Comparison of ENCODE assay signal across 36 cellular contexts in the genomic region with DNA sequence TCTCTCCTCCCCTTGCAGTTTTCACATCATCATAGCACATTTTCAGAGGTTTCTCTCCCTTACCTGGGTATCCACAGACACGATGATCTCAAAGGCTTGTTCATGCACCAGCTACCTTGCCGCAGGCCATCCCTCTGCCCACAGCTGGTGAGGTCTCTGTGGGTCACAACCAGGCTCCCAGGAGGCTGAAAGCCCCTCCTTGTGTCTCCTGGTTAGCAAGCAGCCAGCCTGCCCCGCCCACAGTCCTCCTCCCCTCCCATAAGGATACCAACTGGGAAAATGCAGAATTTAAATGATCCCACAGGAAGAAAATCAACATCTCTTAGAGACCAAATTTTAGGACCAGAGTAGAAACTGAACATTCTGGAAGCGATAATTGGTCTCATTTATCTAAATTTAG.
"Had no signal": no experiment of that assay in that cellular context is flagged by ENCODE, and none has a peak within 500 bp of the region (broad histone marks: within the 10 kb centered on the region; RNA-seq: fewer than 3 reads in every experiment).

No MANE protein-coding gene starts in this region.

- ATAC-seq: activated CD4-positive, alpha-beta T cell treated with anti-CD3 and anti-CD28 coated beads for 36 hours; activated CD4-positive, CD25-positive, alpha-beta regulatory T cell treated with anti-CD3 and anti-CD28 coated beads, Interleukin-2, amount 50 U/mL, for 24 hours; activated CD8-positive, alpha-beta memory T cell treated with anti-CD3 and anti-CD28 coated beads, Interleukin-2, amount 10 ng/mL, durations not matched to agents 7 days and 5 days; activated CD8-positive, alpha-beta T cell treated with anti-CD3 and anti-CD28 coated beads, Interleukin-2, amount 10 ng/mL, durations not matched to agents 7 days and 5 days; activated naive CD4-positive, alpha-beta T cell treated with anti-CD3 and anti-CD28 coated beads, Interleukin-2, amount 50 U/mL, for 72 hours; activated T-helper 17 cell treated with anti-CD3 and anti-CD28 coated beads, Interleukin-2, amount 50 U/mL, for 72 hours; body of pancreas; WTC11 had no signal

- H3K27ac Mint-ChIP-seq: activated CD4-positive, alpha-beta memory T cell treated with anti-CD3 and anti-CD28 coated beads, Interleukin-2, amount 10 ng/mL, durations not matched to agents 7 days and 5 days; activated CD4-positive, alpha-beta T cell treated with anti-CD3 and anti-CD28 coated beads for 36 hours; activated CD4-positive, alpha-beta T cell treated with anti-CD3 and anti-CD28 coated beads, Interleukin-2, amount 10 ng/mL, durations not matched to agents 7 days and 5 days; activated CD8-positive, alpha-beta memory T cell treated with anti-CD3 and anti-CD28 coated beads, Interleukin-2, amount 10 ng/mL, durations not matched to agents 7 days and 5 days; activated CD8-positive, alpha-beta T cell treated with anti-CD3 and anti-CD28 coated beads, Interleukin-2, amount 10 ng/mL, durations not matched to agents 7 days and 5 days; activated naive CD4-positive, alpha-beta T cell treated with anti-CD3 and anti-CD28 coated beads for 36 hours; activated naive CD4-positive, alpha-beta T cell treated with anti-CD3 and anti-CD28 coated beads, Interleukin-2, amount 50 U/mL, for 72 hours; activated naive CD8-positive, alpha-beta T cell treated with anti-CD3 and anti-CD28 coated beads for 36 hours; activated T-cell treated with anti-CD3 and anti-CD28 coated beads, Interleukin-2, amount 50 U/mL, for 24 hours; activated T-helper 17 cell treated with anti-CD3 and anti-CD28 coated beads, Interleukin-2, amount 50 U/mL, for 72 hours; T-helper 1 cell treated with Interleukin-12 subunit alpha and Interleukin-12 subunit beta and Interleukin-4 antibody, amounts not matched to agents 30 μg/mL and 1 μg/mL, for 36 hours; T-helper 2 cell treated with Interferon-gamma antibody and Interleukin-4, amounts not matched to agents 5 μg/mL and 100 μg/mL, for 36 hours; WTC11 had no signal

- H3K36me3 ChIP-seq: adrenal gland, brain microvascular endothelial cell, breast epithelium, WERI-Rb-1 had no signal

- H3K4me3 Mint-ChIP-seq: activated CD4-positive, alpha-beta memory T cell treated with anti-CD3 and anti-CD28 coated beads, Interleukin-2, amount 10 ng/mL, durations not matched to agents 7 days and 5 days; activated CD4-positive, alpha-beta T cell treated with anti-CD3 and anti-CD28 coated beads for 36 hours; activated CD4-positive, alpha-beta T cell treated with anti-CD3 and anti-CD28 coated beads, Interleukin-2, amount 10 ng/mL, durations not matched to agents 7 days and 5 days; activated CD8-positive, alpha-beta memory T cell treated with anti-CD3 and anti-CD28 coated beads, Interleukin-2, amount 10 ng/mL, durations not matched to agents 7 days and 5 days; activated CD8-positive, alpha-beta T cell treated with anti-CD3 and anti-CD28 coated beads, Interleukin-2, amount 10 ng/mL, durations not matched to agents 7 days and 5 days; activated naive CD4-positive, alpha-beta T cell treated with anti-CD3 and anti-CD28 coated beads for 36 hours; activated naive CD8-positive, alpha-beta T cell treated with anti-CD3 and anti-CD28 coated beads for 36 hours; activated T-cell treated with anti-CD3 and anti-CD28 coated beads, Interleukin-2, amount 50 U/mL, for 24 hours; activated T-helper 17 cell treated with anti-CD3 and anti-CD28 coated beads, Interleukin-2, amount 50 U/mL, for 72 hours; T-helper 1 cell treated with Interleukin-12 subunit alpha and Interleukin-12 subunit beta and Interleukin-4 antibody, amounts not matched to agents 30 μg/mL and 1 μg/mL, for 36 hours; T-helper 2 cell treated with Interferon-gamma antibody and Interleukin-4, amounts not matched to agents 5 μg/mL and 100 μg/mL, for 36 hours; WTC11 had no signal

- H3K27me3 ChIP-seq: adrenal gland, body of pancreas, brain microvascular endothelial cell, breast epithelium had no signal

- H3K9me3 ChIP-seq: adrenal gland, body of pancreas, breast epithelium had no signal

- H3K27ac ChIP-seq: adrenal gland, body of pancreas, brain microvascular endothelial cell, breast epithelium, WERI-Rb-1 had no signal

- H3K9me3 Mint-ChIP-seq: activated CD4-positive, alpha-beta T cell treated with anti-CD3 and anti-CD28 coated beads, Interleukin-2, amount 10 ng/mL, durations not matched to agents 7 days and 5 days; activated naive CD4-positive, alpha-beta T cell treated with anti-CD3 and anti-CD28 coated beads for 36 hours; activated naive CD8-positive, alpha-beta T cell treated with anti-CD3 and anti-CD28 coated beads for 36 hours; activated T-cell treated with anti-CD3 and anti-CD28 coated beads, Interleukin-2, amount 50 U/mL, for 24 hours; T-helper 1 cell treated with Interleukin-12 subunit alpha and Interleukin-12 subunit beta and Interleukin-4 antibody, amounts not matched to agents 30 μg/mL and 1 μg/mL, for 36 hours; T-helper 2 cell treated with Interferon-gamma antibody and Interleukin-4, amounts not matched to agents 5 μg/mL and 100 μg/mL, for 36 hours; WTC11 had no signal

- H3K4me1 Mint-ChIP-seq: activated CD4-positive, alpha-beta memory T cell treated with anti-CD3 and anti-CD28 coated beads, Interleukin-2, amount 10 ng/mL, durations not matched to agents 7 days and 5 days; activated CD4-positive, alpha-beta T cell treated with anti-CD3 and anti-CD28 coated beads for 36 hours; activated CD4-positive, alpha-beta T cell treated with anti-CD3 and anti-CD28 coated beads, Interleukin-2, amount 10 ng/mL, durations not matched to agents 7 days and 5 days; activated CD8-positive, alpha-beta memory T cell treated with anti-CD3 and anti-CD28 coated beads, Interleukin-2, amount 10 ng/mL, durations not matched to agents 7 days and 5 days; activated naive CD8-positive, alpha-beta T cell treated with anti-CD3 and anti-CD28 coated beads for 36 hours; activated T-helper 17 cell treated with anti-CD3 and anti-CD28 coated beads, Interleukin-2, amount 50 U/mL, for 72 hours had no signal

- DNase-seq: activated CD4-positive, alpha-beta memory T cell treated with anti-CD3 and anti-CD28 coated beads, Interleukin-2, amount 10 ng/mL, durations not matched to agents 7 days and 5 days; activated CD4-positive, alpha-beta T cell treated with anti-CD3 and anti-CD28 coated beads for 1 hour; activated CD4-positive, alpha-beta T cell treated with anti-CD3 and anti-CD28 coated beads for 36 hours; activated CD4-positive, alpha-beta T cell treated with anti-CD3 and anti-CD28 coated beads for 48 hours; activated CD4-positive, alpha-beta T cell treated with anti-CD3 and anti-CD28 coated beads, Interleukin-2, amount 10 ng/mL, durations not matched to agents 7 days and 5 days; activated CD4-positive, alpha-beta T cell treated with anti-CD3 and anti-CD28 coated beads, Interleukin-2, amount 50 U/mL, for 48 hours; activated CD4-positive, CD25-positive, alpha-beta regulatory T cell; activated CD8-positive, alpha-beta memory T cell treated with anti-CD3 and anti-CD28 coated beads for 24 hours; activated CD8-positive, alpha-beta memory T cell treated with anti-CD3 and anti-CD28 coated beads, Interleukin-2, amount 10 ng/mL, durations not matched to agents 7 days and 5 days; activated CD8-positive, alpha-beta memory T cell treated with anti-CD3 and anti-CD28 coated beads, Interleukin-2, amount 50 U/mL, for 48 hours; activated CD8-positive, alpha-beta T cell treated with anti-CD3 and anti-CD28 coated beads, Interleukin-2, amount 10 ng/mL, durations not matched to agents 7 days and 5 days; activated effector memory CD4-positive, alpha-beta T cell treated with anti-CD3 and anti-CD28 coated beads, Interleukin-2, amount 50 U/mL, for 16 hours; activated gamma-delta T cell treated with Interleukin-2 at 50 U/mL for 16 hours; activated naive CD4-positive, alpha-beta T cell; activated naive CD4-positive, alpha-beta T cell treated with anti-CD3 and anti-CD28 coated beads for 36 hours; activated naive CD4-positive, alpha-beta T cell treated with anti-CD3 and anti-CD28 coated beads, Interleukin-2, amount 50 U/mL, for 16 hours; activated naive CD8-positive, alpha-beta T cell treated with anti-CD3 and anti-CD28 coated beads for 36 hours; activated T-cell treated with anti-CD3 and anti-CD28 coated beads, Interleukin-2, amount 50 U/mL, for 24 hours; activated T-cell treated with anti-CD3 and anti-CD28 coated beads, Interleukin-2, amount 50 U/mL, for 48 hours; adrenal gland; amniotic stem cell; aorta; body of pancreas; brain microvascular endothelial cell; central memory CD4-positive, alpha-beta T cell; T-helper 1 cell; T-helper 2 cell; T-helper 9 cell; WERI-Rb-1 had no signal

- H3K4me1 ChIP-seq: adrenal gland, body of pancreas, breast epithelium had no signal

- H3K36me3 Mint-ChIP-seq: activated CD8-positive, alpha-beta memory T cell treated with anti-CD3 and anti-CD28 coated beads, Interleukin-2, amount 10 ng/mL, durations not matched to agents 7 days and 5 days; activated naive CD4-positive, alpha-beta T cell treated with anti-CD3 and anti-CD28 coated beads, Interleukin-2, amount 50 U/mL, for 72 hours; activated naive CD8-positive, alpha-beta T cell treated with anti-CD3 and anti-CD28 coated beads for 36 hours; WTC11 had no signal

- H3K4me3 ChIP-seq: adrenal gland, body of pancreas, breast epithelium had no signal

- H3K27me3 Mint-ChIP-seq: activated CD4-positive, alpha-beta memory T cell treated with anti-CD3 and anti-CD28 coated beads, Interleukin-2, amount 10 ng/mL, durations not matched to agents 7 days and 5 days; activated CD4-positive, alpha-beta T cell treated with anti-CD3 and anti-CD28 coated beads for 36 hours; activated CD4-positive, alpha-beta T cell treated with anti-CD3 and anti-CD28 coated beads, Interleukin-2, amount 10 ng/mL, durations not matched to agents 7 days and 5 days; activated CD8-positive, alpha-beta memory T cell treated with anti-CD3 and anti-CD28 coated beads, Interleukin-2, amount 10 ng/mL, durations not matched to agents 7 days and 5 days; activated naive CD8-positive, alpha-beta T cell treated with anti-CD3 and anti-CD28 coated beads for 36 hours; activated T-cell treated with anti-CD3 and anti-CD28 coated beads, Interleukin-2, amount 50 U/mL, for 24 hours had no signal
